Comparison of ENCODE assay signal across 15 cellular contexts in genomic region chr5:135578305-135578684, GRCh38. TPM values are rescaled to one million over a fixed set of nuclear protein-coding genes. Genes with fewer than 3 reads are reported as not detected.
A peak's percentile ranks its signal among the peaks of the same experiment; 100 is the strongest.
DNase-seq lines count a peak whose midpoint lies in the region; ATAC-seq and TF ChIP-seq lines count a peak whose summit lies in the region.
"Had no signal": no experiment of that assay in that cellular context is flagged by ENCODE, and none has a peak within 500 bp of the region (broad histone marks: within the 10 kb centered on the region; RNA-seq: fewer than 3 reads in every experiment).

No MANE protein-coding gene starts in this region.

- H3K9me3 ChIP-seq in iPS-18c (ENCODE audit: control insufficient read depth, insufficient read depth, low read length) (no peaks in the 10 kb centered on the region), gastrocnemius medialis (no peaks in the 10 kb centered on the region), Caco-2 (no peaks in the 10 kb centered on the region)

- H3K4me3 Mint-ChIP-seq in MCF 10A (ENCODE audit: unreplicated experiment) (peak overlapping the region; percentile 69), Caco-2 (ENCODE audit: unreplicated experiment) (no peak overlapping the region)
- H3K4me3 Mint-ChIP-seq: central memory CD8-positive, alpha-beta T cell had no signal

- TF ChIP-seq CTCF in BJ (IDR thresholded peaks at IDR 0.05; ENCODE audit: insufficient read depth, low read depth, low read length) = no peak
- TF ChIP-seq CTCF in MCF 10A (IDR thresholded peaks at IDR 0.05; ENCODE audit: unreplicated experiment) = no peak
- no peak for TF ChIP-seq CTCF in gastrocnemius medialis (IDR thresholded peaks at IDR 0.05 in 4 of 5, conservative IDR thresholded peaks at IDR 0.05 in 1 of 5)
- no peak for TF ChIP-seq CTCF in Caco-2 (IDR thresholded peaks at IDR 0.05; ENCODE audit: insufficient read depth in 1 of 2, low read depth in 1 of 2, low read length in 1 of 2, severe bottlenecking in 1 of 2, unreplicated experiment in 1 of 2)

- H3K4me1 ChIP-seq in gastrocnemius medialis (no peaks in the 10 kb centered on the region), Caco-2 (no peaks in the 10 kb centered on the region)
- H3K4me1 ChIP-seq: foreskin keratinocyte had no signal

- no peak overlapping the region for H3K27ac Mint-ChIP-seq in MCF 10A (ENCODE audit: low read depth, unreplicated experiment)
- H3K27ac Mint-ChIP-seq in Caco-2 (ENCODE audit: unreplicated experiment) = no peak overlapping the region

- H3K36me3 ChIP-seq in BJ (ENCODE audit: control insufficient read depth, insufficient read depth, low read length) (no peaks in the 10 kb centered on the region), gastrocnemius medialis (no peaks in the 10 kb centered on the region), Caco-2 (ENCODE audit: control insufficient read depth, insufficient read depth, low read length) (no peaks in the 10 kb centered on the region)
- H3K36me3 ChIP-seq: BLaER1 had no signal

- POLR2A ChIA-PET in BJ (lab: Charles Lee) (no interaction called here), MCF 10A (lab: Yijun Ruan, JAX) (interaction anchor here (0.6 to 1.0 kb wide), 4 partner anchors 16 to 252 kb away, joined by 3 read pairs; no protein-coding TSS in a partner anchor), Caco-2 (lab: Charles Lee) (no interaction called here)

- no peak for ATAC-seq in gastrocnemius medialis
- no peak for ATAC-seq in GM18502 (IDR thresholded peaks at IDR 0.05; ENCODE audit: poor library complexity, unreplicated experiment)

- H3K27me3 ChIP-seq in BJ (ENCODE audit: control insufficient read depth, insufficient read depth, low read length) (peaks cover 21% of the 10 kb centered on the region), gastrocnemius medialis (peaks cover 28 to 44% (median 42%) of the 10 kb centered on the region in 3 donors), Caco-2 (replicated peaks; ENCODE audit: control insufficient read depth, insufficient read depth, low read length) (no peaks in the 10 kb centered on the region)

- peak overlapping the region in 3 of 4 donors; percentile 42 to 64 (median 43) for H3K27ac ChIP-seq in gastrocnemius medialis
- H3K27ac ChIP-seq: BLaER1, foreskin keratinocyte had no signal

- no TSS peak for BruUV-seq in MCF 10A (replicated peaks; lab: Mats Ljungman, UMichigan)
- no TSS peak for BruUV-seq in Caco-2 (replicated peaks; lab: Mats Ljungman, UMichigan)

- H3K36me3 Mint-ChIP-seq in MCF 10A (ENCODE audit: insufficient read depth, unreplicated experiment) (no peaks in the 10 kb centered on the region), Caco-2 (ENCODE audit: insufficient read depth, unreplicated experiment) (peaks cover 6% of the 10 kb centered on the region)

- H3K4me1 Mint-ChIP-seq in MCF 10A (ENCODE audit: insufficient read depth, unreplicated experiment) (no peaks in the 10 kb centered on the region), Caco-2 (ENCODE audit: low read depth, unreplicated experiment) (no peaks in the 10 kb centered on the region)
- H3K4me1 Mint-ChIP-seq: central memory CD8-positive, alpha-beta T cell had no signal

- CTCF ChIA-PET in BJ (lab: Yijun Ruan, JAX) = interaction anchor here (1.4 to 38.0 kb wide), 5 partner anchors 8 to 256 kb away, joined by 4 to 1147 read pairs (median 13); partner anchors contain the start of genes SLC25A48 and TIFAB
- CTCF ChIA-PET in MCF 10A (lab: Yijun Ruan, JAX) = interaction anchor here (0.6 to 23.9 kb wide), 8 partner anchors 14 to 252 kb away, joined by 3 to 391 read pairs (median 4); no protein-coding TSS in a partner anchor
- CTCF ChIA-PET in Caco-2 (lab: Charles Lee) = no interaction called here

- in situ Hi-C loops in gastrocnemius medialis (cut with MboI; ENCODE audit: low sequenced_read_pairs in 4 of 4) = no loop called here

- no peaks in the 10 kb centered on the region for H3K9me3 Mint-ChIP-seq in MCF 10A (ENCODE audit: unreplicated experiment)
- H3K9me3 Mint-ChIP-seq in Caco-2 (ENCODE audit: unreplicated experiment) = no peaks in the 10 kb centered on the region
- H3K9me3 Mint-ChIP-seq: central memory CD8-positive, alpha-beta T cell had no signal

- H3K27me3 Mint-ChIP-seq in MCF 10A (ENCODE audit: insufficient read depth, unreplicated experiment) = peaks cover 45% of the 10 kb centered on the region
- peaks cover 25% of the 10 kb centered on the region for H3K27me3 Mint-ChIP-seq in Caco-2 (ENCODE audit: insufficient read depth, unreplicated experiment)

- no peak for TF ChIP-seq POLR2A in gastrocnemius medialis (IDR thresholded peaks at IDR 0.05)

- DNase-seq in BJ (ENCODE audit: low read depth) = no peak
- DNase-seq in MCF 10A (ENCODE audit: unreplicated experiment) = no peak
- DNase-seq in gastrocnemius medialis = no peak
- DNase-seq in Caco-2 = no peak
- DNase-seq in EL = no peak
- DNase-seq in COLO668 (lab: John Stamatoyannopoulos, UW; ENCODE audit: unreplicated experiment) = no peak
- DNase-seq: activated CD4-positive, alpha-beta T cell treated with anti-CD3 and anti-CD28 coated beads for 4 hours had no signal

- intact Hi-C loops in MCF 10A (cut with micrococcal nuclease) (no loop called here), gastrocnemius medialis (cut with DNase I; ENCODE audit: low total_unique reads) (no loop called here), Caco-2 (cut with micrococcal nuclease; ENCODE audit: unreplicated experiment) (no loop called here)

- H3K4me3 ChIP-seq in BJ (ENCODE audit: low read depth, low read length) (peak overlapping the region; percentile 41), iPS-18c (ENCODE audit: insufficient read depth, low read depth, low read length) (peak overlapping the region; percentile 63), gastrocnemius medialis (peak overlapping the region; percentile 34 to 48 (median 44)), Caco-2 (ENCODE audit: low read depth, low read length) (no peak overlapping the region)
- H3K4me3 ChIP-seq: BLaER1 had no signal

RNA-seq across cellular contexts. Expression of gene CXCL14, which starts 0.5 kb away (rescaled TPM):
- 1.5 and 1.6 TPM in 2 replicates for polyA plus RNA-seq in BJ (2011; rRNA removed)
- 0.31 TPM in 1 of 2 replicates, not detected in the other for polyA minus RNA-seq in BJ (2011; rRNA and poly(A)+ RNA removed)
- total RNA-seq in MCF 10A (2022) (not detected in 2 replicates), gastrocnemius medialis (10 to 100 TPM in 3 of 4 donors, 1 to 10 TPM in 1; 2.3 to 96.2 (median 17.8) TPM), Caco-2 (2022) (not detected in 2 replicates)
- total RNA-seq: G401 had no signal

RNA-seq across cellular contexts. Expression of gene NEUROG1, which starts 42.5 kb away (rescaled TPM):
- not detected in 2 replicates for polyA plus RNA-seq in BJ (2011; rRNA removed)
- polyA minus RNA-seq in BJ (2011; rRNA and poly(A)+ RNA removed) = not detected in 2 replicates
- total RNA-seq in MCF 10A (2022) = not detected in 2 replicates
- not detected for total RNA-seq in gastrocnemius medialis
- not detected in 2 replicates for total RNA-seq in Caco-2 (2022)
- total RNA-seq: foreskin keratinocyte, G401, M059J, right cardiac atrium had no signal
- polyA plus RNA-seq: foreskin keratinocyte, right cardiac atrium had no signal
